Comparison of ENCODE assay signal across 7 cellular contexts in genomic region chr3:194134231-194134756, GRCh38. TPM values are rescaled to one million over a fixed set of nuclear protein-coding genes. Genes with fewer than 3 reads are reported as not detected.
A peak's percentile ranks its signal among the peaks of the same experiment; 100 is the strongest.
DNase-seq lines count a peak whose midpoint lies in the region; ATAC-seq, FAIRE-seq and TF ChIP-seq lines count a peak whose summit lies in the region.

No MANE protein-coding gene starts in this region.

- in situ Hi-C loops in transverse colon (cut with MboI; ENCODE audit: low pct_ligation_motif_present in 1 of 4, low pct_unique_long_range_greater_than_20kb in 1 of 4, low sequenced_read_pairs in 3 of 4): loop anchor here (5.0 to 25.0 kb wide), 5 partner anchors 178 to 349 kb away; no protein-coding TSS in a partner anchor

- H3K27ac ChIP-seq in naive thymus-derived CD4-positive, alpha-beta T cell (ENCODE audit: low read depth, low read length): peak overlapping the region; percentile 8
- peak overlapping the region; percentile 95 to 97 (median 96) for H3K27ac ChIP-seq in transverse colon

- H3K4me3 ChIP-seq in fibroblast of mammary gland (ENCODE audit: control insufficient read depth, low read depth, low read length) (peak overlapping the region; percentile 49), transverse colon (peak overlapping the region; percentile 50 to 73 (median 58))
- H3K4me3 ChIP-seq in naive thymus-derived CD4-positive, alpha-beta T cell (ENCODE audit: low read length): peak overlapping the region; percentile 53

- CTCF ChIA-PET in naive thymus-derived CD4-positive, alpha-beta T cell (lab: Charles Lee): interaction anchor here (0.6 kb wide), 1 partner anchor 469 kb away, joined by 3 read pairs; no protein-coding TSS in a partner anchor

- no peak for TF ChIP-seq POLR2A in transverse colon (IDR thresholded peaks at IDR 0.05)

- H3K4me1 Mint-ChIP-seq in naive thymus-derived CD4-positive, alpha-beta T cell: peaks cover 37 to 62% (median 47%) of the 10 kb centered on the region in 7 donors

- peaks cover 0 to 77% (median 30%) of the 10 kb centered on the region in 5 donors for H3K27me3 Mint-ChIP-seq in naive thymus-derived CD4-positive, alpha-beta T cell

- H3K9me3 Mint-ChIP-seq in naive thymus-derived CD4-positive, alpha-beta T cell: peaks cover 0 to 3% (median 0%) of the 10 kb centered on the region in 11 donors

- H3K4me1 ChIP-seq in naive thymus-derived CD4-positive, alpha-beta T cell (ENCODE audit: control insufficient read depth in 2 of 2, insufficient read depth in 2 of 2, low read length in 2 of 2): peaks cover 25 to 42% of the 10 kb centered on the region in 2 donors
- H3K4me1 ChIP-seq in transverse colon: peaks cover 15 to 76% (median 54%) of the 10 kb centered on the region in 4 donors

- H3K4me3 Mint-ChIP-seq in naive thymus-derived CD4-positive, alpha-beta T cell: peak overlapping the region in 2 of 10 donors; percentile 88 to 93

- intact Hi-C loops in naive thymus-derived CD4-positive, alpha-beta T cell (cut with micrococcal nuclease): loop anchor here (2.0 to 10.0 kb wide), 7 partner anchors 63 to 1239 kb away; partner anchors contain the start of gene ATP13A3 (in 1 of the 2)
- intact Hi-C loops in transverse colon (cut with DNase I; ENCODE audit: low total_unique reads): loop anchor here (10.0 kb wide), 1 partner anchor 139 kb away; no protein-coding TSS in a partner anchor

- H3K9me3 ChIP-seq in naive thymus-derived CD4-positive, alpha-beta T cell (ENCODE audit: control insufficient read depth in 2 of 3, low read length in 3 of 3): no peaks in the 10 kb centered on the region
- H3K9me3 ChIP-seq in transverse colon: no peaks in the 10 kb centered on the region

- H3K27ac Mint-ChIP-seq in naive thymus-derived CD4-positive, alpha-beta T cell: no peak overlapping the region

- no peak for DNase-seq in GM18507 (ENCODE audit: extremely low spot score, insufficient read length, low read depth)
- DNase-seq in NCI-H2171 (lab: John Stamatoyannopoulos, UW): peak; percentile 66
- DNase-seq in activated T-cell treated with anti-CD3 and anti-CD28 coated beads, Interleukin-2, amount 50 U/mL, for 1 hour: peak; percentile 52
- DNase-seq in fibroblast of mammary gland (ENCODE audit: low read depth): peak; percentile 80
- peak in 4 of 9 donors; percentile 17 to 75 (median 35) for DNase-seq in naive thymus-derived CD4-positive, alpha-beta T cell
- DNase-seq in transverse colon: peak; percentile 51

- POLR2A ChIA-PET in naive thymus-derived CD4-positive, alpha-beta T cell (lab: Charles Lee): no interaction called here

- ATAC-seq in HG02642 (IDR thresholded peaks at IDR 0.05; ENCODE audit: poor library complexity, unreplicated experiment): peak; percentile 27
- peak; percentile 25 for ATAC-seq in naive thymus-derived CD4-positive, alpha-beta T cell

- no peaks in the 10 kb centered on the region for H3K36me3 ChIP-seq in naive thymus-derived CD4-positive, alpha-beta T cell (ENCODE audit: control insufficient read depth in 2 of 3, insufficient read depth in 3 of 3, low read length in 3 of 3)
- H3K36me3 ChIP-seq in transverse colon: no peaks in the 10 kb centered on the region

- FAIRE-seq in GM18507 (lab: Jason Lieb, UNC): peak; percentile 26

- WGBS in transverse colon (ENCODE audit: low coverage in 1 of 2), 2 donors: 2% methylated on average over 8 of the region's 71 CpGs; no CpG with 5 or more reads in 1 of the 2 donors

- TF ChIP-seq CTCF in fibroblast of mammary gland (conservative IDR thresholded peaks at IDR 0.05; ENCODE audit: control insufficient read depth, insufficient read depth, low read depth, low read length) (no peak), transverse colon (IDR thresholded peaks at IDR 0.05) (no peak)

- no peak for TF ChIP-seq EP300 in transverse colon (IDR thresholded peaks at IDR 0.05; ENCODE audit: low read depth)

- H3K27me3 ChIP-seq in naive thymus-derived CD4-positive, alpha-beta T cell (ENCODE audit: control insufficient read depth in 2 of 2, insufficient read depth in 2 of 2, low read length in 2 of 2): peaks cover 6 to 8% of the 10 kb centered on the region in 2 donors
- no peaks in the 10 kb centered on the region for H3K27me3 ChIP-seq in transverse colon

- peaks cover 0 to 10% (median 0%) of the 10 kb centered on the region in 5 donors for H3K36me3 Mint-ChIP-seq in naive thymus-derived CD4-positive, alpha-beta T cell

RNA-seq across cellular contexts. Expression of gene HES1, which starts 1.7 kb away (rescaled TPM):
- total RNA-seq in naive thymus-derived CD4-positive, alpha-beta T cell: 1 to 10 TPM in 3 of 5 experiments, not detected in 2; 3.9 to 4.2 (median 4.2) TPM
- polyA plus RNA-seq in naive thymus-derived CD4-positive, alpha-beta T cell: not detected
- total RNA-seq in transverse colon: 100 to 1,000 TPM in 2 of 4 donors, 10 to 100 TPM in 2; 89.9 to 196 (median 104) TPM

Comparison
In these comparisons a context has a peak if more than half of its experiments do, and no peak if none do; other contexts are left out.
1. RNA of gene HES1, which starts 1.7 kb away (total RNA-seq): 89.9 to 196 TPM in transverse colon; 3.9 to 4.2 TPM in naive thymus-derived CD4-positive, alpha-beta T cell; every median in the first group is over 10 times any median in the second.
2. Peak in every context shown above with its lines, with median percentiles within 50 percentile points of each other: H3K4me3 ChIP-seq.